ENCODE assay signal across 1 cellular context in the genomic region with DNA sequence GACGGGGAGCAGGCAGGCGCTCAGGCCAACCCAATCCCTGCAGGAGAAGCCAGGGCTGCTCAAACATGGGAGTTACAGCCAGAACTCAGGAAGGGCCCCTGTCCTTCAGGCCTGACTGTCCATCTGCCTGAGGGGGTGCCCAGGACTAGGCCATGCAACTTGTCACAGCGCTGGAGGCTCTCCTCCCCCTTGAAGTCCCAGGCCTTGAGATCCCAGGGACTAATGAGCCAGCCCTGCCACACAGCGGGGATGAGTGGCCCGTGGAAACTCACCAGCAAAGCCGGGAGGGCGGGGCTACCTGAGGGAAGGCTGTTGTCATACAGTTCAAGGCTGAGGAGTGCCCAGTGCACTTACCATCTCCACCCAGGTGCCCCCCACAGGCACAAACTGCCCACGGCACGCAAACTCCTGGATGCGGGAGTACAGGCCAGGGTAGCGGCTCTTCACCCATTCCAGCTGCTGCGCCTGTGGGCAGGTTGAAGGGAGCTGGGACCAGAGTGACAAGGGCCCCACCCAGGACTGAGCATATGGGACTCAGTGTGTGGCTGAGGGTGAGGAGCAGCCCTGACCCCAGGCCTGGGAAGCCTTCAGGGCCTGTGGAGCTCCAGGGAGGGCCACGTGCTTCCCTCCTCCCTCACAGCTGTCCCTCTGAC.
TF ChIP-seq lines count a peak whose summit lies in the region.

No MANE protein-coding gene starts in this region.

TF ChIP-seq in GM12891, 5 proteins besides CTCF, POLR2A, EP300 and RAD21 (continued from another document):
- TF ChIP-seq PAX5 (IDR thresholded peaks at IDR 0.05; ENCODE audit: insufficient read depth, low read length, severe bottlenecking) = no peak
- TF ChIP-seq TAF1 (IDR thresholded peaks at IDR 0.05; ENCODE audit: low read depth, low read length) = no peak
- no peak for TF ChIP-seq POU2F2 (IDR thresholded peaks at IDR 0.05; ENCODE audit: low read depth, low read length)
- no peak for TF ChIP-seq SPI1 (IDR thresholded peaks at IDR 0.05; ENCODE audit: low read depth, low read length)
